ENCODE assay signal across 9 cellular contexts in genomic region chr5:14806452-14806851, GRCh38.
DNase-seq lines count a peak whose midpoint lies in the region; ATAC-seq and TF ChIP-seq lines count a peak whose summit lies in the region.
"Had no signal": no experiment of that assay in that cellular context is flagged by ENCODE, and none has a peak within 500 bp of the region (broad histone marks: within the 10 kb centered on the region; RNA-seq: fewer than 3 reads in every experiment).

No MANE protein-coding gene starts in this region.

- no peaks in the 10 kb centered on the region for H3K36me3 ChIP-seq in left lung
- H3K36me3 ChIP-seq in thyroid gland = no peaks in the 10 kb centered on the region

- peaks cover 0 to 19% of the 10 kb centered on the region in 2 donors for H3K4me1 ChIP-seq in left lung
- H3K4me1 ChIP-seq in thyroid gland = peaks cover 3 to 9% of the 10 kb centered on the region in 2 donors

- H3K27ac ChIP-seq in left lung (no peak overlapping the region), thyroid gland (peak overlapping the region; percentile 36 to 56 (median 44))

- H3K4me3 ChIP-seq in LNCaP clone FGC (ENCODE audit: low read depth, low read length) (no peak overlapping the region), left lung (no peak overlapping the region), thyroid gland (replicated peaks in 1 of 3) (no peak overlapping the region)

- H3K9me3 ChIP-seq in left lung (no peaks in the 10 kb centered on the region), thyroid gland (no peaks in the 10 kb centered on the region)

- TF ChIP-seq CTCF in LNCaP clone FGC (IDR thresholded peaks at IDR 0.05; ENCODE audit: control insufficient read depth, extremely low read depth, insufficient read depth) = no peak
- no peak for TF ChIP-seq CTCF in left lung (IDR thresholded peaks at IDR 0.05)
- no peak for TF ChIP-seq CTCF in thyroid gland (IDR thresholded peaks at IDR 0.05)

- H3K27me3 ChIP-seq in left lung = no peaks in the 10 kb centered on the region
- H3K27me3 ChIP-seq in thyroid gland = no peaks in the 10 kb centered on the region

- peak; percentile 94 for DNase-seq in LNCaP clone FGC (ENCODE audit: low read depth)
- DNase-seq in dermis blood vessel endothelial cell = peak; percentile 60
- DNase-seq in left lung = peak in 1 of 2 donors; percentile 40
- DNase-seq in thyroid gland = peak; percentile 35 to 42
- DNase-seq in central memory CD4-positive, alpha-beta T cell = no peak
- no peak for DNase-seq in stimulated activated CD8-positive, alpha-beta memory T cell treated with anti-CD3 and anti-CD28 coated beads, Interleukin-4, amount 100 ng/mL, for 48 hours
- no peak for DNase-seq in activated naive CD4-positive, alpha-beta T cell treated with Interleukin-2 at 50 U/mL for 16 hours
- DNase-seq: activated CD4-positive, alpha-beta memory T cell treated with anti-CD3 and anti-CD28 coated beads, Interleukin-2, amount 10 ng/mL, durations not matched to agents 7 days and 5 days; midbrain had no signal

- ATAC-seq in left lung = peak; percentile 52

- TF ChIP-seq POLR2A in thyroid gland (IDR thresholded peaks at IDR 0.05) = peak in 1 of 2 donors; percentile 30

- WGBS in thyroid gland, 2 donors = 65 to 66% methylated on average over 7 of the region's 7 CpGs

- intact Hi-C loops in left lung (cut with DNase I) (no loop called here), thyroid gland (cut with DNase I) (no loop called here)

Comparison
In these comparisons a context has a peak if more than half of its experiments do, and no peak if none do; other contexts are left out.
1. DNase-seq: peak in LNCaP clone FGC (single experiment), dermis blood vessel endothelial cell (single experiment) and thyroid gland (2 of 2); none in central memory CD4-positive, alpha-beta T cell (single experiment), stimulated activated CD8-positive, alpha-beta memory T cell treated with anti-CD3 and anti-CD28 coated beads, Interleukin-4, amount 100 ng/mL, for 48 hours (single experiment) and activated naive CD4-positive, alpha-beta T cell treated with Interleukin-2 at 50 U/mL for 16 hours (single experiment).
2. H3K27ac ChIP-seq: peak in thyroid gland (3 of 3); none in left lung (0 of 2).